22 cellular contexts compared by ENCODE assay signal in genomic region chr19:16229322-16229641, GRCh38. TPM values are rescaled to one million over a fixed set of nuclear protein-coding genes. Genes with fewer than 3 reads are reported as not detected.
DNase-seq lines count a peak whose midpoint lies in the region; ATAC-seq and TF ChIP-seq lines count a peak whose summit lies in the region.
"Had no signal": no experiment of that assay in that cellular context is flagged by ENCODE, and none has a peak within 500 bp of the region (broad histone marks: within the 10 kb centered on the region; RNA-seq: fewer than 3 reads in every experiment).

No MANE protein-coding gene starts in this region.

- H2AK5ac ChIP-seq in trophoblast cell (ENCODE audit: low read length): no peak overlapping the region

- H3K79me1 ChIP-seq in trophoblast cell (ENCODE audit: low read length): no peaks in the 10 kb centered on the region

- H3K27me3 Mint-ChIP-seq in activated naive CD8-positive, alpha-beta T cell treated with anti-CD3 and anti-CD28 coated beads for 36 hours: no peaks in the 10 kb centered on the region
- H3K27me3 Mint-ChIP-seq in activated naive CD8-positive, alpha-beta T cell treated with anti-CD3 and anti-CD28 coated beads, Interleukin-2, amount 50 U/mL, for 24 hours: no peaks in the 10 kb centered on the region
- H3K27me3 Mint-ChIP-seq in effector memory CD8-positive, alpha-beta T cell: no peaks in the 10 kb centered on the region
- H3K27me3 Mint-ChIP-seq in nephron progenitor cell (ENCODE audit: low read depth, poor library complexity): no peaks in the 10 kb centered on the region
- H3K27me3 Mint-ChIP-seq: CD4-positive, CD25-positive, alpha-beta regulatory T cell had no signal

- no peak for ATAC-seq in activated naive CD8-positive, alpha-beta T cell treated with anti-CD3 and anti-CD28 coated beads, Interleukin-2, amount 50 U/mL, for 24 hours
- no peak for ATAC-seq in effector memory CD8-positive, alpha-beta T cell (replicated peaks)
- ATAC-seq in GM21619 (IDR thresholded peaks at IDR 0.05; ENCODE audit: unreplicated experiment): no peak

- peaks cover 13% of the 10 kb centered on the region for H3K36me3 Mint-ChIP-seq in activated naive CD8-positive, alpha-beta T cell treated with anti-CD3 and anti-CD28 coated beads for 36 hours
- peaks cover 16% of the 10 kb centered on the region for H3K36me3 Mint-ChIP-seq in activated naive CD8-positive, alpha-beta T cell treated with anti-CD3 and anti-CD28 coated beads, Interleukin-2, amount 50 U/mL, for 24 hours (ENCODE audit: low read depth)
- H3K36me3 Mint-ChIP-seq in effector memory CD8-positive, alpha-beta T cell (ENCODE audit: insufficient read depth): peaks cover 35% of the 10 kb centered on the region
- peaks cover 33% of the 10 kb centered on the region for H3K36me3 Mint-ChIP-seq in nephron progenitor cell (ENCODE audit: low read depth)

- peaks cover 64 to 73% of the 10 kb centered on the region in 2 experiments for H3K36me3 ChIP-seq in trophoblast cell (ENCODE audit: control insufficient read depth in 1 of 2, insufficient read depth in 2 of 2, low read length in 2 of 2)

- H4K12ac ChIP-seq in trophoblast cell (ENCODE audit: low read depth, low read length): no peak overlapping the region

- H3K4me1 ChIP-seq in trophoblast cell (ENCODE audit: control insufficient read depth in 1 of 2, insufficient read depth in 2 of 2, low read length in 2 of 2): no peaks in the 10 kb centered on the region

- H3K4me3 Mint-ChIP-seq in activated naive CD8-positive, alpha-beta T cell treated with anti-CD3 and anti-CD28 coated beads for 36 hours: no peak overlapping the region
- no peak overlapping the region for H3K4me3 Mint-ChIP-seq in activated naive CD8-positive, alpha-beta T cell treated with anti-CD3 and anti-CD28 coated beads, Interleukin-2, amount 50 U/mL, for 24 hours
- H3K4me3 Mint-ChIP-seq in effector memory CD8-positive, alpha-beta T cell: no peak overlapping the region
- H3K4me3 Mint-ChIP-seq in nephron progenitor cell: no peak overlapping the region
- H3K4me3 Mint-ChIP-seq: CD4-positive, CD25-positive, alpha-beta regulatory T cell had no signal

- WGBS in trophoblast cell (ENCODE audit: extremely low coverage, insufficient coverage, insufficient read length): no CpG with 5 or more reads among the region's 9 CpGs

- no peak overlapping the region for H2BK12ac ChIP-seq in trophoblast cell (ENCODE audit: low read length)

- H3K4me1 Mint-ChIP-seq in activated naive CD8-positive, alpha-beta T cell treated with anti-CD3 and anti-CD28 coated beads for 36 hours: peaks cover 8% of the 10 kb centered on the region
- H3K4me1 Mint-ChIP-seq in activated naive CD8-positive, alpha-beta T cell treated with anti-CD3 and anti-CD28 coated beads, Interleukin-2, amount 50 U/mL, for 24 hours: peaks cover 4% of the 10 kb centered on the region
- peaks cover 4 to 6% of the 10 kb centered on the region in 2 donors for H3K4me1 Mint-ChIP-seq in effector memory CD8-positive, alpha-beta T cell (ENCODE audit: low read depth in 2 of 2)
- H3K4me1 Mint-ChIP-seq in nephron progenitor cell: no peaks in the 10 kb centered on the region

- no peak overlapping the region for H2AFZ ChIP-seq in trophoblast cell (ENCODE audit: insufficient read depth, low read length, poor library complexity)

- no peaks in the 10 kb centered on the region for H3K9me3 Mint-ChIP-seq in activated naive CD8-positive, alpha-beta T cell treated with anti-CD3 and anti-CD28 coated beads for 36 hours
- no peaks in the 10 kb centered on the region for H3K9me3 Mint-ChIP-seq in activated naive CD8-positive, alpha-beta T cell treated with anti-CD3 and anti-CD28 coated beads, Interleukin-2, amount 50 U/mL, for 24 hours
- no peaks in the 10 kb centered on the region for H3K9me3 Mint-ChIP-seq in effector memory CD8-positive, alpha-beta T cell
- H3K9me3 Mint-ChIP-seq in nephron progenitor cell: no peaks in the 10 kb centered on the region
- H3K9me3 Mint-ChIP-seq: CD4-positive, CD25-positive, alpha-beta regulatory T cell had no signal

- DNase-seq in activated naive CD8-positive, alpha-beta T cell treated with anti-CD3 and anti-CD28 coated beads for 36 hours: no peak
- DNase-seq in activated naive CD8-positive, alpha-beta T cell treated with anti-CD3 and anti-CD28 coated beads, Interleukin-2, amount 50 U/mL, for 24 hours: no peak
- DNase-seq in effector memory CD8-positive, alpha-beta T cell: no peak
- no peak for DNase-seq in nephron progenitor cell
- DNase-seq in trophoblast cell: no peak
- DNase-seq in T-helper 2 cell: no peak
- DNase-seq: CD4-positive, CD25-positive, alpha-beta regulatory T cell; DMS79; KBM-7; MM.1S; NCI-H1048; NCI-H1417 treated with DMSO at 0.1 percent for 48 hours; NCI-H187; NCI-H446 treated with DMSO at 0.1 percent for 48 hours; NCI-H526 treated with DMSO at 0.1 percent for 48 hours; OCI-M1; Right ventricle myocardium superior had no signal

- no peak overlapping the region for H3K4me3 ChIP-seq in trophoblast cell (ENCODE audit: low read depth, low read length)

- no peak for TF ChIP-seq CTCF in nephron progenitor cell (IDR thresholded peaks at IDR 0.05)

- H3K9ac ChIP-seq in trophoblast cell (ENCODE audit: low read length): no peak overlapping the region

- H3K4me2 ChIP-seq in trophoblast cell (ENCODE audit: low read length): no peak overlapping the region

- H4K8ac ChIP-seq in trophoblast cell (ENCODE audit: low read depth, low read length): no peak overlapping the region

- no peak overlapping the region for H2BK5ac ChIP-seq in trophoblast cell (ENCODE audit: low read depth, low read length, poor library complexity)

- H3K79me2 ChIP-seq in trophoblast cell (ENCODE audit: control insufficient read depth, insufficient read depth, low read length, poor library complexity): no peaks in the 10 kb centered on the region

- H3K23ac ChIP-seq in trophoblast cell (ENCODE audit: low read length): no peak overlapping the region

- H3K18ac ChIP-seq in trophoblast cell (ENCODE audit: low read length): no peak overlapping the region

- H3K27me3 ChIP-seq in trophoblast cell (ENCODE audit: insufficient read depth, low read length): no peaks in the 10 kb centered on the region

- H3K9me3 ChIP-seq in trophoblast cell (ENCODE audit: insufficient read depth, low read depth, low read length): no peaks in the 10 kb centered on the region

- no peak overlapping the region for H3K4ac ChIP-seq in trophoblast cell (ENCODE audit: low read depth, low read length)

- peak overlapping the region; percentile 4 for H3K27ac Mint-ChIP-seq in activated naive CD8-positive, alpha-beta T cell treated with anti-CD3 and anti-CD28 coated beads for 36 hours
- no peak overlapping the region for H3K27ac Mint-ChIP-seq in activated naive CD8-positive, alpha-beta T cell treated with anti-CD3 and anti-CD28 coated beads, Interleukin-2, amount 50 U/mL, for 24 hours
- H3K27ac Mint-ChIP-seq in effector memory CD8-positive, alpha-beta T cell: peak overlapping the region; percentile 11 to 62
- peak overlapping the region; percentile 19 for H3K27ac Mint-ChIP-seq in nephron progenitor cell

- no peak overlapping the region for H2BK120ac ChIP-seq in trophoblast cell (ENCODE audit: insufficient read depth, low read length, poor library complexity)

- H3K14ac ChIP-seq in trophoblast cell (ENCODE audit: low read length): no peak overlapping the region

- H3K27ac ChIP-seq in trophoblast cell (ENCODE audit: low read depth, low read length): no peak overlapping the region
- H3K27ac ChIP-seq: HL-60 had no signal

- no peak overlapping the region for H4K91ac ChIP-seq in trophoblast cell (ENCODE audit: low read depth, low read length)

RNA-seq across cellular contexts. Expression of gene AP1M1, which starts 31.6 kb away (rescaled TPM):
- total RNA-seq in activated naive CD8-positive, alpha-beta T cell treated with anti-CD3 and anti-CD28 coated beads for 36 hours: 10 to 100 TPM; 90.7 to 97.2 TPM
- 36.5 and 38.3 TPM in 2 replicates for polyA plus RNA-seq in trophoblast cell (2013)

RNA-seq across cellular contexts. Expression of gene FAM32A, which starts 44.1 kb away (rescaled TPM):
- 10 to 100 TPM; 65.0 to 66.3 TPM for total RNA-seq in activated naive CD8-positive, alpha-beta T cell treated with anti-CD3 and anti-CD28 coated beads for 36 hours
- polyA plus RNA-seq in trophoblast cell (2013): 74.9 and 77.0 TPM in 2 replicates

RNA-seq across cellular contexts. Expression of gene CIB3, which starts 56.0 kb away (rescaled TPM):
- not detected for total RNA-seq in activated naive CD8-positive, alpha-beta T cell treated with anti-CD3 and anti-CD28 coated beads for 36 hours
- polyA plus RNA-seq in trophoblast cell (2013): not detected in 2 replicates
- total RNA-seq: A673; CD4-positive, CD25-positive, alpha-beta regulatory T cell; HT1080; Right ventricle myocardium superior had no signal
- polyA plus RNA-seq: BJ; CD4-positive, CD25-positive, alpha-beta regulatory T cell had no signal
